In genomic region chr9:36818965-36819870, GRCh38 we compare ENCODE assay signal across 10 cellular contexts.
DNase-seq lines count a peak whose midpoint lies in the region; ATAC-seq and TF ChIP-seq lines count a peak whose summit lies in the region.
"Had no signal": no experiment of that assay in that cellular context is flagged by ENCODE, and none has a peak within 500 bp of the region (broad histone marks: within the 10 kb centered on the region; RNA-seq: fewer than 3 reads in every experiment).

No MANE protein-coding gene starts in this region.

- H3K36me3 ChIP-seq in endodermal cell (ENCODE audit: control insufficient read depth, insufficient read depth, low read length) = no peaks in the 10 kb centered on the region
- no peaks in the 10 kb centered on the region for H3K36me3 ChIP-seq in mesodermal cell (ENCODE audit: control insufficient read depth, insufficient read depth, low read length)
- no peaks in the 10 kb centered on the region for H3K36me3 ChIP-seq in tibial artery

- 46 to 60% methylated on average over 23 to 35 of the region's 35 CpGs for WGBS in endodermal cell (ENCODE audit: insufficient coverage in 1 of 2, insufficient read length in 1 of 2), 2 experiments
- 56% methylated on average over 18 to 21 of the region's 35 CpGs for WGBS in mesodermal cell (ENCODE audit: insufficient coverage in 2 of 2), 2 experiments

- POLR2A ChIA-PET in RWPE1 (lab: Yijun Ruan, JAX; ENCODE audit: low non-redundant PET) = no interaction called here

- H3K9ac ChIP-seq in endodermal cell (ENCODE audit: extremely low read depth, low read length, poor library complexity, severe bottlenecking) = no peak overlapping the region

- TF ChIP-seq CTCF in endodermal cell (conservative IDR thresholded peaks at IDR 0.05) (no peak), tibial artery (IDR thresholded peaks at IDR 0.05) (no peak), RWPE1 (conservative IDR thresholded peaks at IDR 0.05; ENCODE audit: low read depth) (no peak)

- no peaks in the 10 kb centered on the region for H3K4me1 ChIP-seq in endodermal cell (ENCODE audit: control insufficient read depth, insufficient read depth, low read length)
- H3K4me1 ChIP-seq in mesodermal cell (ENCODE audit: control insufficient read depth, insufficient read depth, low read length, poor library complexity, severe bottlenecking) = peaks cover 13% of the 10 kb centered on the region
- peaks cover 0 to 19% (median 13%) of the 10 kb centered on the region in 4 donors for H3K4me1 ChIP-seq in tibial artery

- DNase-seq in NCI-H526 (lab: John Stamatoyannopoulos, UW) (peak; percentile 4 to 39), NCI-H526 treated with DMSO at 0.1 percent for 48 hours (lab: John Stamatoyannopoulos, UW) (no peak), endodermal cell (peak; percentile 70), tibial artery (no peak), CD1c-positive myeloid dendritic cell (ENCODE audit: extremely low spot score) (no peak), RWPE1 (ENCODE audit: low spot score) (no peak)
- DNase-seq: cerebellar nuclear complex; stimulated activated CD8-positive, alpha-beta memory T cell treated with anti-CD3 and anti-CD28 coated beads, Interleukin-4, amount 100 ng/mL, for 48 hours had no signal

- H3K4me3 ChIP-seq in endodermal cell (ENCODE audit: low read length) = no peak overlapping the region
- no peak overlapping the region for H3K4me3 ChIP-seq in mesodermal cell (ENCODE audit: extremely low read depth, insufficient read depth, low read length, poor library complexity, severe bottlenecking)
- H3K4me3 ChIP-seq in tibial artery = peak overlapping the region; percentile 9 to 36

- H3K27ac ChIP-seq in endodermal cell (ENCODE audit: low read depth, low read length) (peak overlapping the region; percentile 91), mesodermal cell (ENCODE audit: low read depth, low read length, severe bottlenecking) (peak overlapping the region; percentile 74), tibial artery (no peak overlapping the region), RWPE1 (no peak overlapping the region)

- H3K36me3 Mint-ChIP-seq in endodermal cell (ENCODE audit: low read depth) = no peaks in the 10 kb centered on the region

- peaks cover 41% of the 10 kb centered on the region for H3K27me3 Mint-ChIP-seq in endodermal cell (ENCODE audit: insufficient read depth)

- intact Hi-C loops in tibial artery (cut with DNase I; ENCODE audit: low total_unique reads) = no loop called here

- no peaks in the 10 kb centered on the region for H3K9me3 ChIP-seq in endodermal cell (ENCODE audit: control insufficient read depth, low read length)
- H3K9me3 ChIP-seq in mesodermal cell (ENCODE audit: control insufficient read depth, low read length) = no peaks in the 10 kb centered on the region
- H3K9me3 ChIP-seq in tibial artery = no peaks in the 10 kb centered on the region

- no peak overlapping the region for H3K27ac Mint-ChIP-seq in endodermal cell

- peak overlapping the region; percentile 35 for H3K4me3 Mint-ChIP-seq in endodermal cell

- ATAC-seq in HG03039 (IDR thresholded peaks at IDR 0.05; ENCODE audit: unreplicated experiment) = no peak

- CTCF ChIA-PET in RWPE1 (lab: Yijun Ruan, JAX) = no interaction called here

- H3K27me3 ChIP-seq in endodermal cell (ENCODE audit: control insufficient read depth, insufficient read depth, low read length, poor library complexity, severe bottlenecking) = no peaks in the 10 kb centered on the region
- H3K27me3 ChIP-seq in tibial artery = peaks cover 0 to 64% of the 10 kb centered on the region in 2 donors

- peaks cover 13% of the 10 kb centered on the region for H3K4me1 Mint-ChIP-seq in endodermal cell

- H3K9me3 Mint-ChIP-seq in endodermal cell = no peaks in the 10 kb centered on the region

Comparison
In these comparisons a context has a peak if more than half of its experiments do, and no peak if none do; other contexts are left out.
1. DNase-seq: peak in NCI-H526 (2 of 2) and endodermal cell (single experiment); none in NCI-H526 treated with DMSO at 0.1 percent for 48 hours (single experiment), tibial artery (0 of 2), CD1c-positive myeloid dendritic cell (single experiment) and RWPE1 (single experiment).
2. H3K27ac ChIP-seq: peak in endodermal cell (single experiment) and mesodermal cell (single experiment); none in tibial artery (0 of 2) and RWPE1 (single experiment).
3. H3K4me3 ChIP-seq: peak in tibial artery (2 of 2); none in endodermal cell (single experiment) and mesodermal cell (single experiment).